10 cellular contexts compared by ENCODE assay signal in the genomic region with DNA sequence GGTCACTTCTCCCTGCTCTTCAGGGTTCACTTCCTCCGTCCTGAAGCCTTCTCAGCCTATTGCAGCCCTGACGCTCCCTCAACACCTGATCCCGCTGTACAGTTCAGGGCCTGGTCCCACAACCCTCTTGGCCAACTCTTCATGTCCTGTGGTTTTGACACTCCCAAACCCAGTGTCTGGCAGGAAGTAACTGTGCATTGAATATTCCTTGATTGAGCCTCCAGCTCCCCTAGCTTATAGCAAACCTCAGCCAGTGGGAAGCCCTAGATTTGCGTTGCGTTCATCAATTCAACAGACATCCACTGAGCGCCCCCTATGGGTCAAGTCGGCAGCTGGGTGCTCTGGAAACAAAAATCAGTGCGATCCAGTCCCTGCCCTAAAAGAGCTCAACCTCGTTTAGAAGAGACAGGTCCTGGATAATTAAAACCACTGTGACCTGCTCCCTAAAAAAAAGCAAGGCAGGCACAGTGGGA. TPM values are rescaled to one million over a fixed set of nuclear protein-coding genes. Genes with fewer than 3 reads are reported as not detected.
DNase-seq lines count a peak whose midpoint lies in the region; ATAC-seq, FAIRE-seq and TF ChIP-seq lines count a peak whose summit lies in the region.
"Had no signal": no experiment of that assay in that cellular context is flagged by ENCODE, and none has a peak within 500 bp of the region (broad histone marks: within the 10 kb centered on the region; RNA-seq: fewer than 3 reads in every experiment).

No MANE protein-coding gene starts in this region.

- no peaks in the 10 kb centered on the region for H3K27me3 ChIP-seq in WERI-Rb-1 (ENCODE audit: insufficient read depth, low read depth, severe bottlenecking)
- no peaks in the 10 kb centered on the region for H3K27me3 ChIP-seq in HepG2 (ENCODE audit: control insufficient read depth in 1 of 2, insufficient read depth in 2 of 2, low read length in 2 of 2)

- TF ChIP-seq RAD21 in HepG2 (CRISPR knock-in tag; IDR thresholded peaks at IDR 0.05), result peak; percentile 88

- no peaks in the 10 kb centered on the region for H3K4me1 Mint-ChIP-seq in activated T-helper 17 cell treated with anti-CD3 and anti-CD28 coated beads, Interleukin-2, amount 50 U/mL, for 72 hours

- 48% methylated on average over 9 of the region's 9 CpGs for WGBS in HepG2 (ENCODE audit: low lambda C conversion rate)

- no peak overlapping the region for H3K27ac Mint-ChIP-seq in activated T-helper 17 cell treated with anti-CD3 and anti-CD28 coated beads, Interleukin-2, amount 50 U/mL, for 72 hours

- H3K4me2 ChIP-seq in HepG2 (ENCODE audit: low read depth, low read length), result no peak overlapping the region

- TF ChIP-seq CTCF in WERI-Rb-1 (IDR thresholded peaks at IDR 0.05; ENCODE audit: low read depth, low read length) (peak; percentile 86), HepG2 (CRISPR knock-in tag; IDR thresholded peaks at IDR 0.05) (peak; percentile 88)

- no peaks in the 10 kb centered on the region for H3K9me3 Mint-ChIP-seq in activated T-helper 17 cell treated with anti-CD3 and anti-CD28 coated beads, Interleukin-2, amount 50 U/mL, for 72 hours

- H3K4me3 Mint-ChIP-seq in activated T-helper 17 cell treated with anti-CD3 and anti-CD28 coated beads, Interleukin-2, amount 50 U/mL, for 72 hours, result no peak overlapping the region

- TF ChIP-seq EP300 in HepG2 (IDR thresholded peaks at IDR 0.05; ENCODE audit: low read depth in 2 of 2, low read length in 2 of 2) (no peak), HepG2 (CRISPR knock-in tag; IDR thresholded peaks at IDR 0.05; ENCODE audit: borderline replicate concordance) (no peak)

- in situ Hi-C loops in HepG2 (cut with HindIII; ENCODE audit: extremely low pct_ligation_motif_present, low pct_unique_long_range_greater_than_20kb), result no loop called here

- no peaks in the 10 kb centered on the region for H3K27me3 Mint-ChIP-seq in activated T-helper 17 cell treated with anti-CD3 and anti-CD28 coated beads, Interleukin-2, amount 50 U/mL, for 72 hours

- H3K4me3 ChIP-seq in WERI-Rb-1 (ENCODE audit: low read depth, low read length) (no peak overlapping the region), HepG2 (replicated peaks in 1 of 3; ENCODE audit: insufficient read depth in 1 of 3, low read depth in 2 of 3, low read length in 3 of 3) (no peak overlapping the region)

- no peak overlapping the region for H2AFZ ChIP-seq in HepG2 (ENCODE audit: low read length)

- TF ChIP-seq POLR2A in HepG2 (IDR thresholded peaks at IDR 0.05; ENCODE audit: insufficient read depth in 1 of 2, low read depth in 2 of 2, low read length in 2 of 2), result no peak

- no peaks in the 10 kb centered on the region for H3K4me1 ChIP-seq in HepG2 (ENCODE audit: insufficient read depth, low read length)

- no peaks in the 10 kb centered on the region for H3K9me3 ChIP-seq in WERI-Rb-1 (ENCODE audit: severe bottlenecking)
- no peaks in the 10 kb centered on the region for H3K9me3 ChIP-seq in HepG2 (ENCODE audit: low read length)

- BruUV-seq in HepG2 (replicated peaks; lab: Mats Ljungman, UMichigan), result no TSS peak

- H3K9ac ChIP-seq in HepG2 (ENCODE audit: insufficient read depth, low read depth, low read length), result no peak overlapping the region

- H3K27ac ChIP-seq in WERI-Rb-1 (no peak overlapping the region), HepG2 (ENCODE audit: extremely low read length, insufficient read depth, low read length) (no peak overlapping the region)

- intact Hi-C loops in HepG2 (cut with micrococcal nuclease; ENCODE audit: unreplicated experiment), result loop anchor here (1.0 kb wide), 2 partner anchors 47 to 68 kb away; no protein-coding TSS in a partner anchor

- H3K79me2 ChIP-seq in HepG2 (ENCODE audit: insufficient read depth, low read length), result no peaks in the 10 kb centered on the region

- H4K20me1 ChIP-seq in HepG2 (ENCODE audit: insufficient read depth, low read length), result no peaks in the 10 kb centered on the region

- FAIRE-seq in HTR-8/SVneo (lab: Jason Lieb, UNC) (no peak), HepG2 (lab: Jason Lieb, UNC) (peak; percentile 83)

- POLR2A ChIA-PET in HepG2 (lab: Yijun Ruan, JAX), result interaction anchor here (1.0 to 1.4 kb wide), 3 partner anchors 45 to 68 kb away, joined by 3 to 4 read pairs (median 3); no protein-coding TSS in a partner anchor

- DNase-seq in COR-L47 (lab: John Stamatoyannopoulos, UW) (peak; percentile 27), HTR-8/SVneo (ENCODE audit: insufficient read length, low spot score) (peak; percentile 48), WERI-Rb-1 (peak; percentile 80), ecto neural progenitor cell (ENCODE audit: low spot score) (peak; percentile 88), HepG2 (ENCODE audit: low spot score) (peak; percentile 50)
- DNase-seq in stimulated activated CD8-positive, alpha-beta memory T cell treated with anti-CD3 and anti-CD28 coated beads, Interleukin-15, amount 100 ng/mL, for 24 hours (ENCODE audit: low read depth), result peak; percentile 20

- CTCF ChIA-PET in HepG2 (lab: Yijun Ruan, JAX; ENCODE audit: low intra/inter-chr PET ratio, low total read pairs), result interaction anchor here (1.2 to 3.4 kb wide), 4 partner anchors 15 to 68 kb away, joined by 3 to 56 read pairs (median 20); no protein-coding TSS in a partner anchor

- peaks cover 9% of the 10 kb centered on the region for H3K36me3 ChIP-seq in WERI-Rb-1
- peaks cover 6 to 18% of the 10 kb centered on the region in 2 experiments; a peak in 4 of 5 replicates for H3K36me3 ChIP-seq in HepG2 (replicated peaks in 1 of 2; ENCODE audit: control insufficient read depth in 1 of 2, insufficient read depth in 2 of 2, low read length in 2 of 2)

- ATAC-seq in HepG2 (peak; percentile 76), GM19455 (IDR thresholded peaks at IDR 0.05; ENCODE audit: unreplicated experiment) (no peak)
- no peak for ATAC-seq in activated T-helper 17 cell treated with anti-CD3 and anti-CD28 coated beads, Interleukin-2, amount 50 U/mL, for 72 hours (replicated peaks)

- peaks cover 79% of the 10 kb centered on the region for H3K36me3 Mint-ChIP-seq in activated T-helper 17 cell treated with anti-CD3 and anti-CD28 coated beads, Interleukin-2, amount 50 U/mL, for 72 hours (ENCODE audit: low read depth)

RNA-seq across cellular contexts. Expression of a gene that starts 13.5 kb away (rescaled TPM):
- total RNA-seq in HepG2 (2016; rRNA removed; fragmentation: Illumina TruSeq; extraction: Trizol), result 0.13 and 0.86 TPM in 2 replicates
- 0.18 and 0.20 TPM in 2 replicates for total RNA-seq in HepG2 (2016; cell fraction: cytosol; rRNA removed; fragmentation: Illumina TruSeq; extraction: Trizol; ENCODE audit: low read depth)
- total RNA-seq in HepG2 (2016; cell fraction: insoluble cytoplasmic fraction; rRNA removed; fragmentation: Illumina TruSeq; extraction: Trizol), result 0.28 and 0.89 TPM in 2 replicates
- total RNA-seq in HepG2 (2016; cell fraction: membrane; rRNA removed; fragmentation: Illumina TruSeq; extraction: Trizol), result 0.14 and 0.28 TPM in 2 replicates
- 2.1 and 3.2 TPM in 2 replicates for total RNA-seq in HepG2 (2016; cell fraction: nucleus; rRNA removed; fragmentation: Illumina TruSeq; extraction: Trizol)
- 1.4 and 1.7 TPM in 2 replicates for polyA plus RNA-seq in HepG2 (2011; rRNA removed)
- polyA plus RNA-seq in HepG2 (2011; cell fraction: cytosol; rRNA removed), result 0.14 and 0.25 TPM in 2 replicates
- 9.3 and 9.9 TPM in 2 replicates for polyA plus RNA-seq in HepG2 (2011; cell fraction: nucleus; rRNA removed)
- polyA plus RNA-seq in HepG2 (2012), result 1.0 and 1.8 TPM in 2 replicates
- polyA plus RNA-seq in HepG2 (2016; cell fraction: cytosol; fragmentation: Illumina TruSeq; extraction: Trizol; ENCODE audit: low read depth), result 0.10 and 0.14 TPM in 2 replicates
- polyA plus RNA-seq in HepG2 (2016; cell fraction: insoluble cytoplasmic fraction; fragmentation: Illumina TruSeq; extraction: Trizol; ENCODE audit: low read depth), result 0.16 and 0.17 TPM in 2 replicates
- 0.31 TPM in 1 of 2 replicates, not detected in the other for polyA plus RNA-seq in HepG2 (2016; cell fraction: membrane; fragmentation: Illumina TruSeq; extraction: Trizol; ENCODE audit: low read depth)
- polyA plus RNA-seq in HepG2 (2016; cell fraction: nucleus; fragmentation: Illumina TruSeq; extraction: Trizol; ENCODE audit: insufficient read depth, low read depth), result 4.4 and 4.9 TPM in 2 replicates
- polyA minus RNA-seq in HepG2 (2011; rRNA and poly(A)+ RNA removed; ENCODE audit: low replicate concordance), result 2.1 and 5.5 TPM in 2 replicates
- 0.26 TPM in 1 of 2 replicates, not detected in the other for polyA minus RNA-seq in HepG2 (2011; cell fraction: cytosol; rRNA and poly(A)+ RNA removed)
- 6.7 and 8.5 TPM in 2 replicates for polyA minus RNA-seq in HepG2 (2011; cell fraction: nucleus; rRNA and poly(A)+ RNA removed)
- 1 to 10 TPM; 5.2 to 6.1 TPM for total RNA-seq in activated T-helper 17 cell treated with anti-CD3 and anti-CD28 coated beads, Interleukin-2, amount 50 U/mL, for 72 hours

RNA-seq across cellular contexts. Expression of a gene that starts 24.9 kb away (rescaled TPM):
- total RNA-seq in HepG2 (2016; rRNA removed; fragmentation: Illumina TruSeq; extraction: Trizol), result not detected in 2 replicates
- total RNA-seq in HepG2 (2016; cell fraction: cytosol; rRNA removed; fragmentation: Illumina TruSeq; extraction: Trizol; ENCODE audit: low read depth), result not detected in 2 replicates
- 0.02 TPM in 1 of 2 replicates, not detected in the other for total RNA-seq in HepG2 (2016; cell fraction: insoluble cytoplasmic fraction; rRNA removed; fragmentation: Illumina TruSeq; extraction: Trizol)
- total RNA-seq in HepG2 (2016; cell fraction: membrane; rRNA removed; fragmentation: Illumina TruSeq; extraction: Trizol), result 0.07 TPM in 1 of 2 replicates, not detected in the other
- total RNA-seq in HepG2 (2016; cell fraction: nucleus; rRNA removed; fragmentation: Illumina TruSeq; extraction: Trizol), result not detected in 2 replicates
- not detected in 2 replicates for polyA plus RNA-seq in HepG2 (2011; rRNA removed)
- not detected in 2 replicates for polyA plus RNA-seq in HepG2 (2011; cell fraction: cytosol; rRNA removed)
- not detected in 2 replicates for polyA plus RNA-seq in HepG2 (2011; cell fraction: nucleus; rRNA removed)
- polyA plus RNA-seq in HepG2 (2012), result not detected in 2 replicates
- polyA plus RNA-seq in HepG2 (2016; cell fraction: cytosol; fragmentation: Illumina TruSeq; extraction: Trizol; ENCODE audit: low read depth), result not detected in 2 replicates
- not detected in 2 replicates for polyA plus RNA-seq in HepG2 (2016; cell fraction: insoluble cytoplasmic fraction; fragmentation: Illumina TruSeq; extraction: Trizol; ENCODE audit: low read depth)
- not detected in 2 replicates for polyA plus RNA-seq in HepG2 (2016; cell fraction: membrane; fragmentation: Illumina TruSeq; extraction: Trizol; ENCODE audit: low read depth)
- polyA plus RNA-seq in HepG2 (2016; cell fraction: nucleus; fragmentation: Illumina TruSeq; extraction: Trizol; ENCODE audit: insufficient read depth, low read depth), result not detected in 2 replicates
- polyA minus RNA-seq in HepG2 (2011; rRNA and poly(A)+ RNA removed; ENCODE audit: low replicate concordance), result 0.08 and 0.21 TPM in 2 replicates
- polyA minus RNA-seq in HepG2 (2011; cell fraction: cytosol; rRNA and poly(A)+ RNA removed), result not detected in 2 replicates
- polyA minus RNA-seq in HepG2 (2011; cell fraction: nucleus; rRNA and poly(A)+ RNA removed), result not detected in 2 replicates
- total RNA-seq in activated T-helper 17 cell treated with anti-CD3 and anti-CD28 coated beads, Interleukin-2, amount 50 U/mL, for 72 hours, result not detected
- total RNA-seq: T-helper 1 cell treated with Interleukin-12 subunit alpha and Interleukin-12 subunit beta and Interleukin-4 antibody, amounts not matched to agents 30 ng/mL and 1 ng/mL, for 36 hours; temporal lobe had no signal

RNA-seq across cellular contexts. Expression of a gene that starts 32.2 kb away (rescaled TPM):
- total RNA-seq in HepG2 (2016; rRNA removed; fragmentation: Illumina TruSeq; extraction: Trizol), result 14.7 and 15.8 TPM in 2 replicates
- 6.2 and 7.6 TPM in 2 replicates for total RNA-seq in HepG2 (2016; cell fraction: cytosol; rRNA removed; fragmentation: Illumina TruSeq; extraction: Trizol; ENCODE audit: low read depth)
- 14.8 and 14.9 TPM in 2 replicates for total RNA-seq in HepG2 (2016; cell fraction: insoluble cytoplasmic fraction; rRNA removed; fragmentation: Illumina TruSeq; extraction: Trizol)
- total RNA-seq in HepG2 (2016; cell fraction: membrane; rRNA removed; fragmentation: Illumina TruSeq; extraction: Trizol), result 13.2 and 16.8 TPM in 2 replicates
- 8.6 and 11.3 TPM in 2 replicates for total RNA-seq in HepG2 (2016; cell fraction: nucleus; rRNA removed; fragmentation: Illumina TruSeq; extraction: Trizol)
- 10.1 TPM in 2 replicates for polyA plus RNA-seq in HepG2 (2011; rRNA removed)
- polyA plus RNA-seq in HepG2 (2011; cell fraction: cytosol; rRNA removed), result 7.2 and 9.0 TPM in 2 replicates
- 5.6 and 6.4 TPM in 2 replicates for polyA plus RNA-seq in HepG2 (2011; cell fraction: nucleus; rRNA removed)
- polyA plus RNA-seq in HepG2 (2012), result 9.2 and 10.7 TPM in 2 replicates
- polyA plus RNA-seq in HepG2 (2016; cell fraction: cytosol; fragmentation: Illumina TruSeq; extraction: Trizol; ENCODE audit: low read depth), result 3.5 and 4.1 TPM in 2 replicates
- polyA plus RNA-seq in HepG2 (2016; cell fraction: insoluble cytoplasmic fraction; fragmentation: Illumina TruSeq; extraction: Trizol; ENCODE audit: low read depth), result 18.0 and 18.1 TPM in 2 replicates
- polyA plus RNA-seq in HepG2 (2016; cell fraction: membrane; fragmentation: Illumina TruSeq; extraction: Trizol; ENCODE audit: low read depth), result 8.2 and 10.3 TPM in 2 replicates
- polyA plus RNA-seq in HepG2 (2016; cell fraction: nucleus; fragmentation: Illumina TruSeq; extraction: Trizol; ENCODE audit: insufficient read depth, low read depth), result 14.1 and 14.4 TPM in 2 replicates
- polyA minus RNA-seq in HepG2 (2011; rRNA and poly(A)+ RNA removed; ENCODE audit: low replicate concordance), result 12.6 and 19.5 TPM in 2 replicates
- polyA minus RNA-seq in HepG2 (2011; cell fraction: cytosol; rRNA and poly(A)+ RNA removed), result 12.3 and 15.5 TPM in 2 replicates
- 11.6 and 14.3 TPM in 2 replicates for polyA minus RNA-seq in HepG2 (2011; cell fraction: nucleus; rRNA and poly(A)+ RNA removed)
- 10 to 100 TPM; 22.0 to 36.7 TPM for total RNA-seq in activated T-helper 17 cell treated with anti-CD3 and anti-CD28 coated beads, Interleukin-2, amount 50 U/mL, for 72 hours

RNA-seq across cellular contexts. Expression of a gene that starts 33.7 kb away (rescaled TPM):
- total RNA-seq in HepG2 (2016; rRNA removed; fragmentation: Illumina TruSeq; extraction: Trizol), result 0.39 and 0.55 TPM in 2 replicates
- total RNA-seq in HepG2 (2016; cell fraction: cytosol; rRNA removed; fragmentation: Illumina TruSeq; extraction: Trizol; ENCODE audit: low read depth), result 0.20 and 0.26 TPM in 2 replicates
- total RNA-seq in HepG2 (2016; cell fraction: insoluble cytoplasmic fraction; rRNA removed; fragmentation: Illumina TruSeq; extraction: Trizol), result 0.34 and 0.45 TPM in 2 replicates
- 0.37 and 0.45 TPM in 2 replicates for total RNA-seq in HepG2 (2016; cell fraction: membrane; rRNA removed; fragmentation: Illumina TruSeq; extraction: Trizol)
- total RNA-seq in HepG2 (2016; cell fraction: nucleus; rRNA removed; fragmentation: Illumina TruSeq; extraction: Trizol), result 0.66 and 0.68 TPM in 2 replicates
- 0.10 and 0.16 TPM in 2 replicates for polyA plus RNA-seq in HepG2 (2011; rRNA removed)
- 0.13 TPM in 2 replicates for polyA plus RNA-seq in HepG2 (2011; cell fraction: cytosol; rRNA removed)
- polyA plus RNA-seq in HepG2 (2011; cell fraction: nucleus; rRNA removed), result 0.26 and 0.32 TPM in 2 replicates
- polyA plus RNA-seq in HepG2 (2012), result 0.07 TPM in 1 of 2 replicates, not detected in the other
- polyA plus RNA-seq in HepG2 (2016; cell fraction: cytosol; fragmentation: Illumina TruSeq; extraction: Trizol; ENCODE audit: low read depth), result 0.08 and 0.10 TPM in 2 replicates
- 0.35 TPM in 2 replicates for polyA plus RNA-seq in HepG2 (2016; cell fraction: insoluble cytoplasmic fraction; fragmentation: Illumina TruSeq; extraction: Trizol; ENCODE audit: low read depth)
- 0.27 and 0.41 TPM in 2 replicates for polyA plus RNA-seq in HepG2 (2016; cell fraction: membrane; fragmentation: Illumina TruSeq; extraction: Trizol; ENCODE audit: low read depth)
- polyA plus RNA-seq in HepG2 (2016; cell fraction: nucleus; fragmentation: Illumina TruSeq; extraction: Trizol; ENCODE audit: insufficient read depth, low read depth), result 1.1 and 1.4 TPM in 2 replicates
- polyA minus RNA-seq in HepG2 (2011; rRNA and poly(A)+ RNA removed; ENCODE audit: low replicate concordance), result 0.78 TPM in 1 of 2 replicates, not detected in the other
- not detected in 2 replicates for polyA minus RNA-seq in HepG2 (2011; cell fraction: cytosol; rRNA and poly(A)+ RNA removed)
- polyA minus RNA-seq in HepG2 (2011; cell fraction: nucleus; rRNA and poly(A)+ RNA removed), result 0.25 and 0.52 TPM in 2 replicates
- total RNA-seq in activated T-helper 17 cell treated with anti-CD3 and anti-CD28 coated beads, Interleukin-2, amount 50 U/mL, for 72 hours, result not detected
- total RNA-seq: T-helper 1 cell treated with Interleukin-12 subunit alpha and Interleukin-12 subunit beta and Interleukin-4 antibody, amounts not matched to agents 30 ng/mL and 1 ng/mL, for 36 hours had no signal

RNA-seq across cellular contexts. Expression of a gene that starts 56.3 kb away (rescaled TPM):
- total RNA-seq in HepG2 (2016; rRNA removed; fragmentation: Illumina TruSeq; extraction: Trizol), result 14.4 and 17.1 TPM in 2 replicates
- 5.3 and 6.1 TPM in 2 replicates for total RNA-seq in HepG2 (2016; cell fraction: cytosol; rRNA removed; fragmentation: Illumina TruSeq; extraction: Trizol; ENCODE audit: low read depth)
- 13.5 and 17.5 TPM in 2 replicates for total RNA-seq in HepG2 (2016; cell fraction: insoluble cytoplasmic fraction; rRNA removed; fragmentation: Illumina TruSeq; extraction: Trizol)
- 7.0 and 7.8 TPM in 2 replicates for total RNA-seq in HepG2 (2016; cell fraction: membrane; rRNA removed; fragmentation: Illumina TruSeq; extraction: Trizol)
- 8.3 and 9.5 TPM in 2 replicates for total RNA-seq in HepG2 (2016; cell fraction: nucleus; rRNA removed; fragmentation: Illumina TruSeq; extraction: Trizol)
- 12.0 and 14.9 TPM in 2 replicates for polyA plus RNA-seq in HepG2 (2011; rRNA removed)
- polyA plus RNA-seq in HepG2 (2011; cell fraction: cytosol; rRNA removed), result 13.2 and 15.4 TPM in 2 replicates
- polyA plus RNA-seq in HepG2 (2011; cell fraction: nucleus; rRNA removed), result 3.4 and 3.5 TPM in 2 replicates
- 4.6 and 5.6 TPM in 2 replicates for polyA plus RNA-seq in HepG2 (2012)
- polyA plus RNA-seq in HepG2 (2016; cell fraction: cytosol; fragmentation: Illumina TruSeq; extraction: Trizol; ENCODE audit: low read depth), result 5.3 and 7.1 TPM in 2 replicates
- 13.1 and 13.8 TPM in 2 replicates for polyA plus RNA-seq in HepG2 (2016; cell fraction: insoluble cytoplasmic fraction; fragmentation: Illumina TruSeq; extraction: Trizol; ENCODE audit: low read depth)
- 5.5 and 6.5 TPM in 2 replicates for polyA plus RNA-seq in HepG2 (2016; cell fraction: membrane; fragmentation: Illumina TruSeq; extraction: Trizol; ENCODE audit: low read depth)
- 15.7 and 19.3 TPM in 2 replicates for polyA plus RNA-seq in HepG2 (2016; cell fraction: nucleus; fragmentation: Illumina TruSeq; extraction: Trizol; ENCODE audit: insufficient read depth, low read depth)
- 5.1 TPM in 1 of 2 replicates, not detected in the other for polyA minus RNA-seq in HepG2 (2011; rRNA and poly(A)+ RNA removed; ENCODE audit: low replicate concordance)
- polyA minus RNA-seq in HepG2 (2011; cell fraction: cytosol; rRNA and poly(A)+ RNA removed), result 3.9 TPM in 2 replicates
- polyA minus RNA-seq in HepG2 (2011; cell fraction: nucleus; rRNA and poly(A)+ RNA removed), result 2.7 and 2.9 TPM in 2 replicates
- not detected for total RNA-seq in activated T-helper 17 cell treated with anti-CD3 and anti-CD28 coated beads, Interleukin-2, amount 50 U/mL, for 72 hours
- total RNA-seq: T-helper 1 cell treated with Interleukin-12 subunit alpha and Interleukin-12 subunit beta and Interleukin-4 antibody, amounts not matched to agents 30 ng/mL and 1 ng/mL, for 36 hours; temporal lobe had no signal

Comparison
In these comparisons a context has a peak if more than half of its experiments do, and no peak if none do; other contexts are left out.
1. DNase-seq: peak in every context shown above with its lines; median percentile 88 in ecto neural progenitor cell; 80 in WERI-Rb-1; 50 in HepG2; 48 in HTR-8/SVneo; 27 in COR-L47; 20 in stimulated activated CD8-positive, alpha-beta memory T cell treated with anti-CD3 and anti-CD28 coated beads, Interleukin-15, amount 100 ng/mL, for 24 hours.